In genomic region chr10:99235469-99235871, GRCh38 we compare ENCODE assay signal across 9 cellular contexts. TPM values are rescaled to one million over a fixed set of nuclear protein-coding genes. Genes with fewer than 3 reads are reported as not detected.
DNase-seq lines count a peak whose midpoint lies in the region; ATAC-seq and TF ChIP-seq lines count a peak whose summit lies in the region.
"Had no signal": no experiment of that assay in that cellular context is flagged by ENCODE, and none has a peak within 500 bp of the region (broad histone marks: within the 10 kb centered on the region; RNA-seq: fewer than 3 reads in every experiment).

TSS of gene HPSE2 (minus strand) at chr10:99235852.

- H3K4me1 ChIP-seq in fibroblast of lung (ENCODE audit: control insufficient read depth, extremely low read depth, insufficient read depth, low read length) (no peaks in the 10 kb centered on the region), osteoblast (ENCODE audit: insufficient read depth, low read length) (peaks cover 5% of the 10 kb centered on the region)

- TF ChIP-seq CTCF in CD14-positive monocyte (IDR thresholded peaks at IDR 0.05) (no peak), fibroblast of lung (conservative IDR thresholded peaks at IDR 0.05 in 1 of 2, IDR thresholded peaks at IDR 0.05 in 1 of 2; ENCODE audit: low read depth in 1 of 2, low read length in 2 of 2) (no peak), osteoblast (IDR thresholded peaks at IDR 0.05; ENCODE audit: extremely low read depth, low read depth, low read length) (no peak)

- H2AFZ ChIP-seq in fibroblast of lung (ENCODE audit: low read length) (peak within 1 kb of the TSS; percentile 24), osteoblast (ENCODE audit: low read length) (no peak within 1 kb of the TSS)

- H3K36me3 ChIP-seq in fibroblast of lung (ENCODE audit: control insufficient read depth, insufficient read depth, low read length), result no peaks in the 10 kb centered on the region
- H3K36me3 ChIP-seq in osteoblast (ENCODE audit: insufficient read depth, low read length), result no peaks in the 10 kb centered on the region

- ATAC-seq in GM18870 (IDR thresholded peaks at IDR 0.05; ENCODE audit: unreplicated experiment), result no peak

- H3K9me3 ChIP-seq in fibroblast of lung (ENCODE audit: control insufficient read depth, insufficient read depth, low read depth, low read length) (no peaks in the 10 kb centered on the region), osteoblast (ENCODE audit: low read depth, low read length) (no peaks in the 10 kb centered on the region)

- no peak within 1 kb of the TSS for H3K27ac ChIP-seq in fibroblast of lung (ENCODE audit: insufficient read depth, low read length)
- no peak within 1 kb of the TSS for H3K27ac ChIP-seq in osteoblast (ENCODE audit: low read depth, low read length)

- no peak within 1 kb of the TSS for H3K27ac Mint-ChIP-seq in CD14-positive monocyte

- H3K79me2 ChIP-seq in fibroblast of lung (ENCODE audit: control insufficient read depth, insufficient read depth, low read length) (no peaks in the 10 kb centered on the region), osteoblast (ENCODE audit: insufficient read depth, low read length) (no peaks in the 10 kb centered on the region)

- peak within 1 kb of the TSS; percentile 93 for H3K4me2 ChIP-seq in fibroblast of lung (ENCODE audit: extremely low read depth, insufficient read depth, low read length)
- H3K4me2 ChIP-seq in osteoblast (ENCODE audit: insufficient read depth, low read length), result peak within 1 kb of the TSS; percentile 78

- no peak for DNase-seq in CD14-positive monocyte (ENCODE audit: low spot score)
- peak; percentile 13 for DNase-seq in LHCN-M2 (ENCODE audit: low read depth)
- DNase-seq in fibroblast of lung (ENCODE audit: low read depth in 2 of 2), result no peak
- peak; percentile 62 for DNase-seq in osteoblast (ENCODE audit: insufficient read length, low spot score, missing footprints)
- DNase-seq in amniotic stem cell (lab: John Stamatoyannopoulos, UW), result no peak
- DNase-seq in NCI-H446 treated with DMSO at 0.1 percent for 48 hours (lab: John Stamatoyannopoulos, UW), result no peak
- DNase-seq in NCI-H2171 treated with DMSO at 0.1 percent for 48 hours (lab: John Stamatoyannopoulos, UW), result no peak
- DNase-seq: NCI-H446 had no signal

- H3K4me1 Mint-ChIP-seq in CD14-positive monocyte, result peaks cover 40% of the 10 kb centered on the region

- no peaks in the 10 kb centered on the region for H4K20me1 ChIP-seq in fibroblast of lung (ENCODE audit: control insufficient read depth, extremely low read depth, insufficient read depth, low read length)
- no peaks in the 10 kb centered on the region for H4K20me1 ChIP-seq in osteoblast (ENCODE audit: insufficient read depth, low read length)

- H3K27me3 Mint-ChIP-seq in CD14-positive monocyte (ENCODE audit: low read depth in 3 of 3), result peaks cover 81 to 92% (median 89%) of the 10 kb centered on the region in 3 donors

- H3K4me3 Mint-ChIP-seq in CD14-positive monocyte, result peak within 1 kb of the TSS; percentile 79 to 91

- H3K9me3 Mint-ChIP-seq in CD14-positive monocyte, result peaks cover 0 to 46% (median 30%) of the 10 kb centered on the region in 7 donors

- no peak within 1 kb of the TSS for H3K9ac ChIP-seq in fibroblast of lung (ENCODE audit: insufficient read depth, low read length)

- H3K4me3 ChIP-seq in fibroblast of lung (replicated peaks in 1 of 4; ENCODE audit: control extremely low read depth in 1 of 4, insufficient read depth in 1 of 4, low read depth in 3 of 4, low read length in 4 of 4), result peak within 1 kb of the TSS; percentile 46 to 67 (median 62)
- H3K4me3 ChIP-seq in osteoblast (ENCODE audit: insufficient read depth, low read length), result peak within 1 kb of the TSS; percentile 69

- H3K36me3 Mint-ChIP-seq in CD14-positive monocyte, result peaks cover 5 to 8% of the 10 kb centered on the region in 2 donors

- intact Hi-C loops in CD14-positive monocyte (cut with micrococcal nuclease), result no loop called here

- H3K27me3 ChIP-seq in fibroblast of lung (ENCODE audit: control insufficient read depth, insufficient read depth, low read length), result peaks cover 23% of the 10 kb centered on the region
- H3K27me3 ChIP-seq in osteoblast (ENCODE audit: insufficient read depth, low read length), result peaks cover 59% of the 10 kb centered on the region

RNA-seq across cellular contexts. Expression of gene HPSE2, which starts in this region (rescaled TPM):
- polyA plus RNA-seq in CD14-positive monocyte (not detected), fibroblast of lung (0.02 and 0.51 TPM in 2 replicates)
- total RNA-seq in LHCN-M2 (2014; rRNA removed) (not detected in 2 replicates), fibroblast of lung (0.17 and 0.51 TPM in 2 replicates), osteoblast (not detected in 2 replicates)
- not detected for polyA plus RNA-seq in LHCN-M2 (2012)
- polyA plus RNA-seq in fibroblast of lung (2012), result 0.56 TPM in 1 of 2 replicates, not detected in the other
- polyA minus RNA-seq in fibroblast of lung (ENCODE audit: low replicate concordance), result not detected in 2 replicates

Comparison
In these comparisons a context has a peak if more than half of its experiments do, and no peak if none do; other contexts are left out.
1. Peak in DNase-seq in LHCN-M2; RNA of the gene not detected or under 1 TPM.
2. Peak in DNase-seq, H3K4me3 ChIP-seq and H3K4me2 ChIP-seq in osteoblast; RNA of the gene not detected or under 1 TPM.